ENCODE assay signal across 23 cellular contexts in genomic region chrX:85326234-85327059, GRCh38. TPM values are rescaled to one million over a fixed set of nuclear protein-coding genes. Genes with fewer than 3 reads are reported as not detected.
"Had no signal": no experiment of that assay in that cellular context is flagged by ENCODE, and none has a peak within 500 bp of the region (broad histone marks: within the 10 kb centered on the region; RNA-seq: fewer than 3 reads in every experiment).

No MANE protein-coding gene starts in this region.

- H3K27me3 ChIP-seq: body of pancreas, gastrocnemius medialis, heart right ventricle, suprapubic skin, transverse colon had no signal

- H3K36me3 Mint-ChIP-seq: activated naive CD8-positive, alpha-beta T cell treated with anti-CD3 and anti-CD28 coated beads, Interleukin-2, amount 10 ng/mL, durations not matched to agents 7 days and 5 days; mesothelial cell of epicardium had no signal

- H3K27ac ChIP-seq: body of pancreas, gastrocnemius medialis, heart right ventricle, skin epidermis, suprapubic skin, transverse colon, VCaP had no signal

- H3K4me3 ChIP-seq: body of pancreas, gastrocnemius medialis, heart right ventricle, skin epidermis, suprapubic skin, transverse colon had no signal

- DNase-seq: activated CD4-positive, alpha-beta T cell treated with anti-CD3 and anti-CD28 coated beads, Interleukin-2, amount 50 U/mL, for 4 hours; activated naive CD4-positive, alpha-beta T cell treated with Interleukin-2 at 50 U/mL for 16 hours; activated naive CD8-positive, alpha-beta T cell treated with anti-CD3 and anti-CD28 coated beads, Interleukin-2, amount 10 ng/mL, durations not matched to agents 7 days and 5 days; amygdala; cortex of kidney; gastrocnemius medialis; kidney glomerular epithelial cell; nucleus accumbens; retina; stimulated activated CD4-positive, alpha-beta T cell treated with anti-CD3 and anti-CD28 coated beads, Interleukin-15, amount 100 ng/mL, for 24 hours; stimulated activated CD4-positive, alpha-beta T cell treated with anti-CD3 and anti-CD28 coated beads, Interleukin-2, amount 100 ng/mL, for 48 hours; SW 1271; T-helper 2 cell; transverse colon had no signal

- H3K4me1 Mint-ChIP-seq: activated naive CD8-positive, alpha-beta T cell treated with anti-CD3 and anti-CD28 coated beads, Interleukin-2, amount 10 ng/mL, durations not matched to agents 7 days and 5 days; mesothelial cell of epicardium; nephron had no signal

- H3K4me3 Mint-ChIP-seq: activated naive CD8-positive, alpha-beta T cell treated with anti-CD3 and anti-CD28 coated beads, Interleukin-2, amount 10 ng/mL, durations not matched to agents 7 days and 5 days; mesothelial cell of epicardium; nephron; stimulated activated naive CD8-positive, alpha-beta T cell treated with anti-CD3 and anti-CD28 coated beads, Interleukin-15, Interleukin-2, amounts not matched to agents 100 ng/mL and 50 ng/mL, for 24 hours had no signal

- H3K9me3 ChIP-seq: body of pancreas, gastrocnemius medialis, suprapubic skin, transverse colon had no signal

- H3K9me3 Mint-ChIP-seq: stimulated activated naive CD8-positive, alpha-beta T cell treated with anti-CD3 and anti-CD28 coated beads, Interleukin-15, Interleukin-2, amounts not matched to agents 100 ng/mL and 50 ng/mL, for 24 hours had no signal

- ATAC-seq: body of pancreas, gastrocnemius medialis had no signal

- H3K4me1 ChIP-seq: body of pancreas, gastrocnemius medialis, heart right ventricle, suprapubic skin, transverse colon had no signal

- H3K27me3 Mint-ChIP-seq: activated naive CD8-positive, alpha-beta T cell treated with anti-CD3 and anti-CD28 coated beads, Interleukin-2, amount 10 ng/mL, durations not matched to agents 7 days and 5 days; stimulated activated naive CD8-positive, alpha-beta T cell treated with anti-CD3 and anti-CD28 coated beads, Interleukin-15, Interleukin-2, amounts not matched to agents 100 ng/mL and 50 ng/mL, for 24 hours had no signal

- H3K36me3 ChIP-seq: gastrocnemius medialis, heart right ventricle, suprapubic skin, transverse colon had no signal

RNA-seq across cellular contexts. Expression of gene POF1B, which starts 53.0 kb away (rescaled TPM):
- total RNA-seq: activated CD8-positive, alpha-beta memory T cell treated with anti-CD3 and anti-CD28 coated beads for 36 hours had no signal
